8 cellular contexts compared by ENCODE assay signal in genomic region chr9:116450378-116451139, GRCh38.
DNase-seq lines count a peak whose midpoint lies in the region; ATAC-seq and TF ChIP-seq lines count a peak whose summit lies in the region.

No MANE protein-coding gene starts in this region.

- no peaks in the 10 kb centered on the region for H3K9me3 ChIP-seq in neuronal stem cell (replicated peaks in 1 of 2; ENCODE audit: control insufficient read depth in 2 of 2, insufficient read depth in 1 of 2, low read depth in 1 of 2, low read length in 2 of 2)

- H3K27ac ChIP-seq in neuronal stem cell (replicated peaks; ENCODE audit: low read length): no peak overlapping the region

- no peak overlapping the region for H3K4me3 ChIP-seq in neuronal stem cell (ENCODE audit: low read length in 2 of 2)

- no peaks in the 10 kb centered on the region for H3K36me3 ChIP-seq in neuronal stem cell (replicated peaks in 1 of 2; ENCODE audit: control insufficient read depth in 2 of 2, insufficient read depth in 2 of 2, low read length in 2 of 2)

- no peak overlapping the region for H2BK15ac ChIP-seq in neuronal stem cell (ENCODE audit: low read length)

- H3K18ac ChIP-seq in neuronal stem cell (ENCODE audit: low read length): peak overlapping the region; percentile 23

- no CpG with 5 or more reads among the region's 3 CpGs for WGBS in neuronal stem cell (ENCODE audit: extremely low coverage in 2 of 2, insufficient read length in 2 of 2, insufficient replicate concordance in 1 of 2), 2 donors

- no peak overlapping the region for H2BK12ac ChIP-seq in neuronal stem cell (ENCODE audit: low read length)

- no peak overlapping the region for H4K8ac ChIP-seq in neuronal stem cell (ENCODE audit: low read depth, low read length)

- no peaks in the 10 kb centered on the region for H3K27me3 ChIP-seq in neuronal stem cell (ENCODE audit: control insufficient read depth in 3 of 3, insufficient read depth in 3 of 3, low read depth in 1 of 3, low read length in 3 of 3)

- no peak overlapping the region for H2AFZ ChIP-seq in neuronal stem cell (ENCODE audit: low read length)

- H2BK120ac ChIP-seq in neuronal stem cell (ENCODE audit: low read depth, low read length): no peak overlapping the region

- H3K4me2 ChIP-seq in neuronal stem cell (ENCODE audit: insufficient read depth, low read length, poor library complexity, severe bottlenecking): no peak overlapping the region

- ATAC-seq in GM18868 (IDR thresholded peaks at IDR 0.05; ENCODE audit: unreplicated experiment): peak; percentile 98
- ATAC-seq in HG02884 (IDR thresholded peaks at IDR 0.05; ENCODE audit: unreplicated experiment): peak; percentile 93
- ATAC-seq in SK-N-SH treated with all-trans-retinoic acid at 6 μM for 48 hours: peak; percentile 67
- ATAC-seq in GM19328 (IDR thresholded peaks at IDR 0.05; ENCODE audit: unreplicated experiment): no peak

- peaks cover 2 to 9% of the 10 kb centered on the region in 2 donors for H3K4me1 ChIP-seq in neuronal stem cell (ENCODE audit: control insufficient read depth in 2 of 2, insufficient read depth in 1 of 2, low read depth in 1 of 2, low read length in 2 of 2)

- no peak overlapping the region for H2AK5ac ChIP-seq in neuronal stem cell (ENCODE audit: low read depth, low read length)

- no peak overlapping the region for H3K4ac ChIP-seq in neuronal stem cell (ENCODE audit: low read length)

- DNase-seq in neuronal stem cell (ENCODE audit: low spot score) (no peak), iPS-NIHi11 (ENCODE audit: low spot score) (no peak), NCI-H69 (lab: John Stamatoyannopoulos, UW) (no peak)
- DNase-seq in activated naive CD4-positive, alpha-beta T cell (lab: John Stamatoyannopoulos, UW): no peak

- no peak overlapping the region for H3K23ac ChIP-seq in neuronal stem cell (ENCODE audit: low read depth, low read length, poor library complexity)

- no peak overlapping the region for H4K91ac ChIP-seq in neuronal stem cell (ENCODE audit: low read depth, low read length, poor library complexity)

- H3K9ac ChIP-seq in neuronal stem cell (ENCODE audit: low read depth, low read length, poor library complexity): no peak overlapping the region

- no peaks in the 10 kb centered on the region for H3K79me1 ChIP-seq in neuronal stem cell (ENCODE audit: low read depth, low read length)

- H3K14ac ChIP-seq in neuronal stem cell (ENCODE audit: low read length): no peak overlapping the region

- H2BK5ac ChIP-seq in neuronal stem cell (ENCODE audit: low read length): no peak overlapping the region

TF ChIP-seq in SK-N-SH treated with all-trans-retinoic acid at 6 μM for 48 hours, 23 proteins besides CTCF, POLR2A, EP300 and RAD21:
- TF ChIP-seq CSDC2 (CRISPR knock-in tag; IDR thresholded peaks at IDR 0.05) (no peak), ZFP3 (CRISPR knock-in tag; IDR thresholded peaks at IDR 0.05) (no peak), RARB (CRISPR knock-in tag; IDR thresholded peaks at IDR 0.05) (no peak), TOX (CRISPR knock-in tag; IDR thresholded peaks at IDR 0.05; ENCODE audit: borderline replicate concordance) (no peak), ISL1 (CRISPR knock-in tag; IDR thresholded peaks at IDR 0.05) (no peak), BACH2 (CRISPR knock-in tag; IDR thresholded peaks at IDR 0.05; ENCODE audit: borderline replicate concordance) (no peak), POU6F1 (CRISPR knock-in tag; IDR thresholded peaks at IDR 0.05; ENCODE audit: borderline replicate concordance, low read depth) (no peak), CREB5 (CRISPR knock-in tag; IDR thresholded peaks at IDR 0.05; ENCODE audit: low read depth) (no peak), ZNF565 (CRISPR knock-in tag; conservative IDR thresholded peaks at IDR 0.05; ENCODE audit: low read depth) (no peak), TSHZ2 (CRISPR knock-in tag; IDR thresholded peaks at IDR 0.05) (no peak), SNAI2 (CRISPR knock-in tag; IDR thresholded peaks at IDR 0.05) (no peak), PATZ1 (CRISPR knock-in tag; IDR thresholded peaks at IDR 0.05; ENCODE audit: borderline replicate concordance) (no peak), ZFP30 (CRISPR knock-in tag; IDR thresholded peaks at IDR 0.05) (no peak), ESRRG (CRISPR knock-in tag; IDR thresholded peaks at IDR 0.05) (no peak), OSR1 (CRISPR knock-in tag; IDR thresholded peaks at IDR 0.05) (no peak), ZNF70 (CRISPR knock-in tag; IDR thresholded peaks at IDR 0.05) (no peak)
